8 cellular contexts compared by ENCODE assay signal in genomic region chr10:17214991-17215781, GRCh38. TPM values are rescaled to one million over a fixed set of nuclear protein-coding genes. Genes with fewer than 3 reads are reported as not detected.
DNase-seq lines count a peak whose midpoint lies in the region; ATAC-seq, FAIRE-seq and TF ChIP-seq lines count a peak whose summit lies in the region.

No MANE protein-coding gene starts in this region.

- ATAC-seq in GM19397 (IDR thresholded peaks at IDR 0.05; ENCODE audit: unreplicated experiment): no peak

- no peak for FAIRE-seq in D721Med (lab: Jason Lieb, UNC)

- DNase-seq in AG09319 (ENCODE audit: extremely low read depth, low read depth) (peak; percentile 97), brain microvascular endothelial cell (peak; percentile 91), D721Med (ENCODE audit: insufficient read length, low spot score) (no peak), NCI-H146 (lab: John Stamatoyannopoulos, UW) (no peak), NCI-H2081 treated with DMSO at 0.1 percent for 48 hours (lab: John Stamatoyannopoulos, UW) (no peak)

- no peak for TF ChIP-seq CTCF in AG09319 (IDR thresholded peaks at IDR 0.05; ENCODE audit: low read depth, low read length)
- TF ChIP-seq CTCF in brain microvascular endothelial cell (IDR thresholded peaks at IDR 0.05; ENCODE audit: low read depth, low read length, missing control alignments): no peak
- TF ChIP-seq CTCF in D721Med (IDR thresholded peaks at IDR 0.05; ENCODE audit: insufficient read depth, missing control alignments): no peak

- no peak overlapping the region for H3K4me3 ChIP-seq in HUES64 (ENCODE audit: low read length)
- peak overlapping the region; percentile 29 for H3K4me3 ChIP-seq in brain microvascular endothelial cell (ENCODE audit: low read depth, low read length)
- H3K4me3 ChIP-seq in mesodermal cell (ENCODE audit: extremely low read depth, insufficient read depth, low read length, poor library complexity, severe bottlenecking): no peak overlapping the region

- H3K36me3 ChIP-seq in HUES64 (ENCODE audit: insufficient read depth, low read length) (no peaks in the 10 kb centered on the region), brain microvascular endothelial cell (replicated peaks) (no peaks in the 10 kb centered on the region), mesodermal cell (ENCODE audit: control insufficient read depth, insufficient read depth, low read length) (no peaks in the 10 kb centered on the region)

- peaks cover 46% of the 10 kb centered on the region for H3K4me1 ChIP-seq in HUES64 (ENCODE audit: insufficient read depth, low read length)
- peaks cover 38% of the 10 kb centered on the region for H3K4me1 ChIP-seq in mesodermal cell (ENCODE audit: control insufficient read depth, insufficient read depth, low read length, poor library complexity, severe bottlenecking)

- H3K27me3 ChIP-seq in HUES64 (ENCODE audit: insufficient read depth, low read length) (no peaks in the 10 kb centered on the region), brain microvascular endothelial cell (replicated peaks) (no peaks in the 10 kb centered on the region)

- H3K9ac ChIP-seq in HUES64 (ENCODE audit: low read depth, low read length): peak overlapping the region; percentile 10; the same call in 1 of the 2 replicates

- H3K27ac ChIP-seq in HUES64 (ENCODE audit: low read depth, low read length) (peak overlapping the region; percentile 81), brain microvascular endothelial cell (peak overlapping the region; percentile 98), mesodermal cell (ENCODE audit: low read depth, low read length, severe bottlenecking) (peak overlapping the region; percentile 97)

- 87% methylated on average over 8 of the region's 8 CpGs for WGBS in HUES64
- WGBS in mesodermal cell (ENCODE audit: insufficient coverage in 2 of 2), 2 experiments: 83 to 91% methylated on average over 6 of the region's 8 CpGs

- H3K9me3 ChIP-seq in HUES64 (ENCODE audit: insufficient read depth, low read depth, low read length): no peaks in the 10 kb centered on the region
- no peaks in the 10 kb centered on the region for H3K9me3 ChIP-seq in mesodermal cell (ENCODE audit: control insufficient read depth, low read length)

- in situ Hi-C loops in brain microvascular endothelial cell (cut with HindIII; ENCODE audit: low pct_ligation_motif_present, low sequenced_read_pairs): no loop called here

RNA-seq across cellular contexts. Expression of gene VIM, which starts 12.9 kb away (rescaled TPM):
- 711 TPM for polyA plus RNA-seq in HUES64 (2013, experiment 1 of 2)
- polyA plus RNA-seq in HUES64 (2013, experiment 2 of 2): 820 TPM
- polyA plus RNA-seq in mesodermal cell (2013, experiment 1 of 2): 9,893 TPM
- 9,295 TPM for polyA plus RNA-seq in mesodermal cell (2013, experiment 2 of 2)

RNA-seq across cellular contexts. Expression of gene TRDMT1, which starts 13.7 kb away (rescaled TPM):
- polyA plus RNA-seq in HUES64 (2013, experiment 1 of 2): 15.5 TPM
- 12.7 TPM for polyA plus RNA-seq in HUES64 (2013, experiment 2 of 2)
- polyA plus RNA-seq in mesodermal cell (2013, experiment 1 of 2): 7.9 TPM
- polyA plus RNA-seq in mesodermal cell (2013, experiment 2 of 2): 6.1 TPM

Comparison
In these comparisons a context has a peak if more than half of its experiments do, and no peak if none do; other contexts are left out.
1. DNase-seq: peak in AG09319 (single experiment) and brain microvascular endothelial cell (single experiment); none in D721Med (single experiment), NCI-H146 (single experiment) and NCI-H2081 treated with DMSO at 0.1 percent for 48 hours (single experiment).
2. Peak in every context shown above with its lines, with median percentiles within 50 percentile points of each other: H3K27ac ChIP-seq.